8 cellular contexts compared by ENCODE assay signal in genomic region chr12:109713187-109713984, GRCh38. TPM values are rescaled to one million over a fixed set of nuclear protein-coding genes. Genes with fewer than 3 reads are reported as not detected.
A peak's percentile ranks its signal among the peaks of the same experiment; 100 is the strongest.
DNase-seq lines count a peak whose midpoint lies in the region; ATAC-seq lines count a peak whose summit lies in the region.

Gene FAM222A, plus strand, starts transcription at chr12:109713825. Its CDS starts 30,322 bp downstream, at chr12:109744147.

- peaks cover 17 to 46% of the 10 kb centered on the region in 2 donors for H3K27me3 Mint-ChIP-seq in effector memory CD8-positive, alpha-beta T cell
- H3K27me3 Mint-ChIP-seq in memory B cell, result peaks cover 22% of the 10 kb centered on the region

- no peaks in the 10 kb centered on the region for H3K9me3 Mint-ChIP-seq in effector memory CD8-positive, alpha-beta T cell
- H3K9me3 Mint-ChIP-seq in memory B cell, result no peaks in the 10 kb centered on the region

- H3K36me3 Mint-ChIP-seq in effector memory CD8-positive, alpha-beta T cell (ENCODE audit: insufficient read depth), result peaks cover 10% of the 10 kb centered on the region
- no peaks in the 10 kb centered on the region for H3K36me3 Mint-ChIP-seq in memory B cell

- H3K4me1 Mint-ChIP-seq in effector memory CD8-positive, alpha-beta T cell (ENCODE audit: low read depth in 2 of 2), result peaks cover 0 to 1% of the 10 kb centered on the region in 2 donors
- no peaks in the 10 kb centered on the region for H3K4me1 Mint-ChIP-seq in memory B cell

- peak within 1 kb of the TSS; percentile 61 to 70 for H3K4me3 Mint-ChIP-seq in effector memory CD8-positive, alpha-beta T cell
- H3K4me3 Mint-ChIP-seq in memory B cell, result peak within 1 kb of the TSS; percentile 79

- no peak within 1 kb of the TSS for H3K27ac Mint-ChIP-seq in effector memory CD8-positive, alpha-beta T cell
- H3K27ac Mint-ChIP-seq in memory B cell, result no peak within 1 kb of the TSS

- peak; percentile 87 for ATAC-seq in GM21360 (IDR thresholded peaks at IDR 0.05; ENCODE audit: unreplicated experiment)
- peak; percentile 86 for ATAC-seq in effector memory CD8-positive, alpha-beta T cell (replicated peaks)
- ATAC-seq in memory B cell (ENCODE audit: low read depth), result peak; percentile 85

- DNase-seq in COLO829 (ENCODE audit: low spot score) (peak; percentile 90), HT-29 (ENCODE audit: low spot score) (peak; percentile 92), NOMO-1 (lab: John Stamatoyannopoulos, UW; ENCODE audit: unreplicated experiment in 2 of 2) (peak; percentile 95 to 98), memory B cell (ENCODE audit: low spot score in 2 of 2) (peak; percentile 96 to 98)
- DNase-seq in activated CD8-positive, alpha-beta memory T cell treated with anti-CD3 and anti-CD28 coated beads for 48 hours (ENCODE audit: low read depth in 2 of 3, low spot score in 2 of 3), result peak; percentile 72 to 94 (median 82)
- peak; percentile 97 to 99 (median 97) for DNase-seq in effector memory CD8-positive, alpha-beta T cell
- DNase-seq in stimulated activated CD8-positive, alpha-beta memory T cell treated with anti-CD3 and anti-CD28 coated beads, Interleukin-12 subunit alpha, Interleukin-12 subunit beta, amount 100 ng/mL, for 1 hour (ENCODE audit: low read depth), result peak; percentile 96

RNA-seq across cellular contexts. Expression of gene FAM222A, which starts in this region (rescaled TPM):
- 4.8 and 5.1 TPM in 2 replicates for total RNA-seq in HT-29 (2014; rRNA removed; shearing (Covaris generic))

Comparison
In these comparisons a context has a peak if more than half of its experiments do, and no peak if none do; other contexts are left out.
1. Peak in every context shown above with its lines: DNase-seq and ATAC-seq.